ENCODE assay signal across 1 cellular context in genomic region chr17:43402567-43402966, GRCh38.
TF ChIP-seq lines count a peak whose summit lies in the region.

No MANE protein-coding gene starts in this region.

TF ChIP-seq in HepG2, 621 proteins besides CTCF, POLR2A, EP300 and RAD21 (continued from another document and continues in another):
- TF ChIP-seq, protein P1, sequence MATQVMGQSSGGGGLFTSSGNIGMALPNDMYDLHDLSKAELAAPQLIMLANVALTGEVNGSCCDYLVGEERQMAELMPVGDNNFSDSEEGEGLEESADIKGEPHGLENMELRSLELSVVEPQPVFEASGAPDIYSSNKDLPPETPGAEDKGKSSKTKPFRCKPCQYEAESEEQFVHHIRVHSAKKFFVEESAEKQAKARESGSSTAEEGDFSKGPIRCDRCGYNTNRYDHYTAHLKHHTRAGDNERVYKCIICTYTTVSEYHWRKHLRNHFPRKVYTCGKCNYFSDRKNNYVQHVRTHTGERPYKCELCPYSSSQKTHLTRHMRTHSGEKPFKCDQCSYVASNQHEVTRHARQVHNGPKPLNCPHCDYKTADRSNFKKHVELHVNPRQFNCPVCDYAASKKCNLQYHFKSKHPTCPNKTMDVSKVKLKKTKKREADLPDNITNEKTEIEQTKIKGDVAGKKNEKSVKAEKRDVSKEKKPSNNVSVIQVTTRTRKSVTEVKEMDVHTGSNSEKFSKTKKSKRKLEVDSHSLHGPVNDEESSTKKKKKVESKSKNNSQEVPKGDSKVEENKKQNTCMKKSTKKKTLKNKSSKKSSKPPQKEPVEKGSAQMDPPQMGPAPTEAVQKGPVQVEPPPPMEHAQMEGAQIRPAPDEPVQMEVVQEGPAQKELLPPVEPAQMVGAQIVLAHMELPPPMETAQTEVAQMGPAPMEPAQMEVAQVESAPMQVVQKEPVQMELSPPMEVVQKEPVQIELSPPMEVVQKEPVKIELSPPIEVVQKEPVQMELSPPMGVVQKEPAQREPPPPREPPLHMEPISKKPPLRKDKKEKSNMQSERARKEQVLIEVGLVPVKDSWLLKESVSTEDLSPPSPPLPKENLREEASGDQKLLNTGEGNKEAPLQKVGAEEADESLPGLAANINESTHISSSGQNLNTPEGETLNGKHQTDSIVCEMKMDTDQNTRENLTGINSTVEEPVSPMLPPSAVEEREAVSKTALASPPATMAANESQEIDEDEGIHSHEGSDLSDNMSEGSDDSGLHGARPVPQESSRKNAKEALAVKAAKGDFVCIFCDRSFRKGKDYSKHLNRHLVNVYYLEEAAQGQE (IDR thresholded peaks at IDR 0.05; ENCODE audit: borderline replicate concordance in 1 of 2, low read depth in 1 of 2, low read length in 2 of 2): no peak
- TF ChIP-seq POLR2AphosphoS2 (IDR thresholded peaks at IDR 0.05; ENCODE audit: low read depth, low read length): no peak
- no peak for TF ChIP-seq KLF12 (CRISPR knock-in tag; IDR thresholded peaks at IDR 0.05; ENCODE audit: borderline replicate concordance)
- TF ChIP-seq ZZZ3 (CRISPR knock-in tag; IDR thresholded peaks at IDR 0.05; ENCODE audit: borderline replicate concordance): no peak
- TF ChIP-seq HDAC2 (CRISPR knock-in tag; IDR thresholded peaks at IDR 0.05): peak; percentile 35; the same call in 1 of the 2 replicates
- TF ChIP-seq ZNF567 (CRISPR knock-in tag; IDR thresholded peaks at IDR 0.05; ENCODE audit: borderline replicate concordance): no peak
- no peak for TF ChIP-seq ZBTB8A (CRISPR knock-in tag; IDR thresholded peaks at IDR 0.05; ENCODE audit: borderline replicate concordance, low read depth)
- TF ChIP-seq SMC3 (IDR thresholded peaks at IDR 0.05; ENCODE audit: low read length): no peak
- TF ChIP-seq SRSF1 (optimal IDR thresholded peaks at IDR 0.05; ENCODE audit: low read depth, low read length): no peak
- TF ChIP-seq ZFP36 (IDR thresholded peaks at IDR 0.05; ENCODE audit: borderline replicate concordance, low read depth, low read length, partially characterized antibody): no peak
- TF ChIP-seq, protein P2, sequence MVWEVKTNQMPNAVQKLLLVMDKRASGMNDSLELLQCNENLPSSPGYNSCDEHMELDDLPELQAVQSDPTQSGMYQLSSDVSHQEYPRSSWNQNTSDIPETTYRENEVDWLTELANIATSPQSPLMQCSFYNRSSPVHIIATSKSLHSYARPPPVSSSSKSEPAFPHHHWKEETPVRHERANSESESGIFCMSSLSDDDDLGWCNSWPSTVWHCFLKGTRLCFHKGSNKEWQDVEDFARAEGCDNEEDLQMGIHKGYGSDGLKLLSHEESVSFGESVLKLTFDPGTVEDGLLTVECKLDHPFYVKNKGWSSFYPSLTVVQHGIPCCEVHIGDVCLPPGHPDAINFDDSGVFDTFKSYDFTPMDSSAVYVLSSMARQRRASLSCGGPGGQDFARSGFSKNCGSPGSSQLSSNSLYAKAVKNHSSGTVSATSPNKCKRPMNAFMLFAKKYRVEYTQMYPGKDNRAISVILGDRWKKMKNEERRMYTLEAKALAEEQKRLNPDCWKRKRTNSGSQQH (CRISPR knock-in tag; IDR thresholded peaks at IDR 0.05; ENCODE audit: low read depth): 0 out of 2 replicates have a peak, but pooled peaks have one; percentile 54
- no peak for TF ChIP-seq ZNF740 (CRISPR knock-in tag; IDR thresholded peaks at IDR 0.05)
- no peak for TF ChIP-seq PCBP1 (IDR thresholded peaks at IDR 0.05; ENCODE audit: borderline replicate concordance, low read depth, low read length)
- TF ChIP-seq ZNF720 (CRISPR knock-in tag; IDR thresholded peaks at IDR 0.05): no peak
- TF ChIP-seq SIN3A (IDR thresholded peaks at IDR 0.05; ENCODE audit: borderline replicate concordance, low read depth, low read length): peak; percentile 20; the same call in 1 of the 2 replicates
- TF ChIP-seq ATF1 (CRISPR knock-in tag; IDR thresholded peaks at IDR 0.05): no peak
- TF ChIP-seq, protein P3, sequence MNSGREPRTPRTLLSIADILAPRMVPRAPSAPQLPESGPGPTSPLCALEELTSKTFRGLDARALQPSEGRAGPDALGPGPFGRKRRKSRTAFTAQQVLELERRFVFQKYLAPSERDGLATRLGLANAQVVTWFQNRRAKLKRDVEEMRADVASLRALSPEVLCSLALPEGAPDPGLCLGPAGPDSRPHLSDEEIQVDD (CRISPR knock-in tag; IDR thresholded peaks at IDR 0.05; ENCODE audit: borderline replicate concordance): no peak
- TF ChIP-seq MIXL1 (CRISPR knock-in tag; IDR thresholded peaks at IDR 0.05): no peak
- TF ChIP-seq ZNF570 (CRISPR knock-in tag; IDR thresholded peaks at IDR 0.05; ENCODE audit: borderline replicate concordance): no peak
- no peak for TF ChIP-seq RXRA (CRISPR knock-in tag; IDR thresholded peaks at IDR 0.05)
- TF ChIP-seq MBD4 (IDR thresholded peaks at IDR 0.05; ENCODE audit: borderline replicate concordance, low read length): no peak
- TF ChIP-seq ZNF460 (CRISPR knock-in tag; IDR thresholded peaks at IDR 0.05; ENCODE audit: borderline replicate concordance): no peak
- TF ChIP-seq SRSF9 (IDR thresholded peaks at IDR 0.05; ENCODE audit: borderline replicate concordance, insufficient read depth, low read depth, low read length, poor library complexity, severe bottlenecking): no peak
- TF ChIP-seq RCOR2 (CRISPR knock-in tag; IDR thresholded peaks at IDR 0.05): no peak
- TF ChIP-seq ZFP36L1 (CRISPR knock-in tag; IDR thresholded peaks at IDR 0.05): no peak
- TF ChIP-seq FOXO1 (CRISPR knock-in tag; IDR thresholded peaks at IDR 0.05): no peak
- TF ChIP-seq STAG1 (CRISPR knock-in tag; IDR thresholded peaks at IDR 0.05): peak; percentile 71
- TF ChIP-seq ZNF263 (CRISPR knock-in tag; IDR thresholded peaks at IDR 0.05): peak; percentile 72
- peak; percentile 20; the same call in 1 of the 2 replicates for TF ChIP-seq NR2F2 (IDR thresholded peaks at IDR 0.05; ENCODE audit: borderline replicate concordance, low read depth)
- TF ChIP-seq MYNN (CRISPR knock-in tag; IDR thresholded peaks at IDR 0.05; ENCODE audit: low read depth): no peak
- TF ChIP-seq, protein P4, sequence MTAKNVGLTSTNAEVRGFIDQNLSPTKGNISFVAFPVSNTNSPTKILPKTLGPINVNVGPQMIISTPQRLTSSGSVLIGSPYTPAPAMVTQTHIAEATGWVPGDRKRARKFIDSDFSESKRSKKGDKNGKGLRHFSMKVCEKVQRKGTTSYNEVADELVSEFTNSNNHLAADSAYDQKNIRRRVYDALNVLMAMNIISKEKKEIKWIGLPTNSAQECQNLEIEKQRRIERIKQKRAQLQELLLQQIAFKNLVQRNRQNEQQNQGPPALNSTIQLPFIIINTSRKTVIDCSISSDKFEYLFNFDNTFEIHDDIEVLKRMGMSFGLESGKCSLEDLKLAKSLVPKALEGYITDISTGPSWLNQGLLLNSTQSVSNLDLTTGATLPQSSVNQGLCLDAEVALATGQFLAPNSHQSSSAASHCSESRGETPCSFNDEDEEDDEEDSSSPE (CRISPR knock-in tag; IDR thresholded peaks at IDR 0.05): no peak
- TF ChIP-seq EHMT2 (IDR thresholded peaks at IDR 0.05; ENCODE audit: borderline replicate concordance, low read depth, low read length): no peak
- TF ChIP-seq CREBL2 (CRISPR knock-in tag; IDR thresholded peaks at IDR 0.05; ENCODE audit: borderline replicate concordance): no peak
- TF ChIP-seq ZNF317 (CRISPR knock-in tag; IDR thresholded peaks at IDR 0.05): 0 out of 2 replicates have a peak, but pooled peaks have one; percentile 27
- TF ChIP-seq GATAD2A (CRISPR knock-in tag; IDR thresholded peaks at IDR 0.05): peak; percentile 66
- no peak for TF ChIP-seq ELF1 (CRISPR knock-in tag; IDR thresholded peaks at IDR 0.05)
- TF ChIP-seq TBL1XR1 (IDR thresholded peaks at IDR 0.05; ENCODE audit: borderline replicate concordance, low read length, partially characterized antibody): no peak
- peak; percentile 63; the same call in 1 of the 2 replicates for TF ChIP-seq SALL1 (CRISPR knock-in tag; IDR thresholded peaks at IDR 0.05)
- no peak for TF ChIP-seq NR2C2 (CRISPR knock-in tag; IDR thresholded peaks at IDR 0.05; ENCODE audit: borderline replicate concordance)
- TF ChIP-seq EEA1 (CRISPR knock-in tag; IDR thresholded peaks at IDR 0.05; ENCODE audit: borderline replicate concordance): no peak
- TF ChIP-seq, protein P5, sequence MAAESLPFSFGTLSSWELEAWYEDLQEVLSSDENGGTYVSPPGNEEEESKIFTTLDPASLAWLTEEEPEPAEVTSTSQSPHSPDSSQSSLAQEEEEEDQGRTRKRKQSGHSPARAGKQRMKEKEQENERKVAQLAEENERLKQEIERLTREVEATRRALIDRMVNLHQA (CRISPR knock-in tag; IDR thresholded peaks at IDR 0.05): no peak
- TF ChIP-seq ZFP36L2 (CRISPR knock-in tag; IDR thresholded peaks at IDR 0.05): no peak
- no peak for TF ChIP-seq ZNF766 (CRISPR knock-in tag; IDR thresholded peaks at IDR 0.05; ENCODE audit: borderline replicate concordance)
- TF ChIP-seq POLR2G (IDR thresholded peaks at IDR 0.05; ENCODE audit: low read depth, low read length): no peak
- no peak for TF ChIP-seq ZNF746 (CRISPR knock-in tag; IDR thresholded peaks at IDR 0.05)
- TF ChIP-seq SKI (IDR thresholded peaks at IDR 0.05; ENCODE audit: partially characterized antibody): no peak
- TF ChIP-seq HOXA3 (CRISPR knock-in tag; IDR thresholded peaks at IDR 0.05): no peak
- no peak for TF ChIP-seq MBNL3 (CRISPR knock-in tag; conservative IDR thresholded peaks at IDR 0.05)
- TF ChIP-seq ZNF629 (CRISPR knock-in tag; conservative IDR thresholded peaks at IDR 0.05): no peak
- no peak for TF ChIP-seq ZNF737 (CRISPR knock-in tag; IDR thresholded peaks at IDR 0.05; ENCODE audit: borderline replicate concordance)
- no peak for TF ChIP-seq ZNF337 (CRISPR knock-in tag; IDR thresholded peaks at IDR 0.05; ENCODE audit: borderline replicate concordance, low read depth)
- TF ChIP-seq, protein P6, sequence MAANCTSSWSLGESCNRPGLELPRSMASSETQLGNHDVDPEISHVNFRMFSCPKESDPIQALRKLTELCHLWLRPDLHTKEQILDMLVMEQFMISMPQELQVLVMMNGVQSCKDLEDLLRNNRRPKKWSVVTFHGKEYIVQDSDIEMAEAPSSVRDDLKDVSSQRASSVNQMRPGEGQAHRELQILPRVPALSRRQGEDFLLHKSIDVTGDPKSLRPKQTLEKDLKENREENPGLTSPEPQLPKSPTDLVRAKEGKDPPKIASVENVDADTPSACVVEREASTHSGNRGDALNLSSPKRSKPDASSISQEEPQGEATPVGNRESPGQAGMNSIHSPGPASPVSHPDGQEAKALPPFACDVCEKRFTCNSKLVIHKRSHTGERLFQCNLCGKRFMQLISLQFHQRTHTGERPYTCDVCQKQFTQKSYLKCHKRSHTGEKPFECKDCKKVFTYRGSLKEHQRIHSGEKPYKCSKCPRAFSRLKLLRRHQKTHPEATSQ (CRISPR knock-in tag; IDR thresholded peaks at IDR 0.05; ENCODE audit: borderline replicate concordance): no peak
- no peak for TF ChIP-seq ZNF430 (CRISPR knock-in tag; IDR thresholded peaks at IDR 0.05)
- no peak for TF ChIP-seq RBFOX2 (IDR thresholded peaks at IDR 0.05; ENCODE audit: low read depth, low read length)
- TF ChIP-seq NFYB (CRISPR knock-in tag; IDR thresholded peaks at IDR 0.05): no peak
- TF ChIP-seq ZNF7 (CRISPR knock-in tag; IDR thresholded peaks at IDR 0.05): no peak
- TF ChIP-seq ZNF839 (CRISPR knock-in tag; IDR thresholded peaks at IDR 0.05; ENCODE audit: borderline replicate concordance): no peak
- TF ChIP-seq FOXP1 (IDR thresholded peaks at IDR 0.05): no peak
- no peak for TF ChIP-seq FOXP1 (CRISPR knock-in tag; IDR thresholded peaks at IDR 0.05)
- TF ChIP-seq HDAC1 (CRISPR knock-in tag; IDR thresholded peaks at IDR 0.05): no peak
- TF ChIP-seq GPN1 (CRISPR knock-in tag; IDR thresholded peaks at IDR 0.05; ENCODE audit: borderline replicate concordance): no peak
- no peak for TF ChIP-seq ZNF577 (CRISPR knock-in tag; IDR thresholded peaks at IDR 0.05; ENCODE audit: borderline replicate concordance, low read depth)
- TF ChIP-seq ZBTB42 (CRISPR knock-in tag; IDR thresholded peaks at IDR 0.05): no peak
- TF ChIP-seq TAF15 (IDR thresholded peaks at IDR 0.05; ENCODE audit: low read depth, low read length, poor library complexity, severe bottlenecking): no peak
- TF ChIP-seq RFX5 (IDR thresholded peaks at IDR 0.05; ENCODE audit: low read depth, low read length): no peak
- TF ChIP-seq, protein P7, sequence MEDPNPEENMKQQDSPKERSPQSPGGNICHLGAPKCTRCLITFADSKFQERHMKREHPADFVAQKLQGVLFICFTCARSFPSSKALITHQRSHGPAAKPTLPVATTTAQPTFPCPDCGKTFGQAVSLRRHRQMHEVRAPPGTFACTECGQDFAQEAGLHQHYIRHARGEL (CRISPR knock-in tag; IDR thresholded peaks at IDR 0.05): no peak
- no peak for TF ChIP-seq TBP (CRISPR knock-in tag; IDR thresholded peaks at IDR 0.05)
- no peak for TF ChIP-seq HNRNPLL (IDR thresholded peaks at IDR 0.05; ENCODE audit: low read depth, low read length, poor library complexity, severe bottlenecking)
- no peak; the same call in 1 of the 2 replicates for TF ChIP-seq MAZ (IDR thresholded peaks at IDR 0.05; ENCODE audit: borderline replicate concordance, low read depth, low read length)
- TF ChIP-seq MAZ (CRISPR knock-in tag; IDR thresholded peaks at IDR 0.05; ENCODE audit: low read depth): 0 out of 2 replicates have a peak, but pooled peaks have one; percentile 20
- TF ChIP-seq SKIL (CRISPR knock-in tag; IDR thresholded peaks at IDR 0.05; ENCODE audit: borderline replicate concordance): no peak
- no peak for TF ChIP-seq BHLHE40 (IDR thresholded peaks at IDR 0.05; ENCODE audit: low read length)
- no peak for TF ChIP-seq CREM (IDR thresholded peaks at IDR 0.05)
- no peak for TF ChIP-seq CREM (CRISPR knock-in tag; IDR thresholded peaks at IDR 0.05)
- TF ChIP-seq EZH2 (conservative IDR thresholded peaks at IDR 0.05; ENCODE audit: low read depth, low read length): no peak
